ENCODE assay signal across 6 cellular contexts in genomic region chr5:35409361-35409760, GRCh38.
"Had no signal": no experiment of that assay in that cellular context is flagged by ENCODE, and none has a peak within 500 bp of the region (broad histone marks: within the 10 kb centered on the region; RNA-seq: fewer than 3 reads in every experiment).

No MANE protein-coding gene starts in this region.

- DNase-seq: IMR-90, KBM-7, KG1 had no signal

- H3K36me3 Mint-ChIP-seq: IgD-negative memory B cell had no signal

- H3K9ac ChIP-seq: KMS-11 had no signal

- H3K4me1 Mint-ChIP-seq: IgD-negative memory B cell had no signal

- H3K4me2 ChIP-seq: KMS-11 had no signal

- H3K27ac Mint-ChIP-seq: IgD-negative memory B cell had no signal

- H3K27ac ChIP-seq: HL-60, KMS-11 had no signal

- H3K4me3 Mint-ChIP-seq: IgD-negative memory B cell had no signal

- H3K27me3 Mint-ChIP-seq: IgD-negative memory B cell had no signal
